14 cellular contexts compared by ENCODE assay signal in genomic region chr17:8791910-8792270, GRCh38. TPM values are rescaled to one million over a fixed set of nuclear protein-coding genes. Genes with fewer than 3 reads are reported as not detected.
DNase-seq lines count a peak whose midpoint lies in the region; ATAC-seq and TF ChIP-seq lines count a peak whose summit lies in the region.
"Had no signal": no experiment of that assay in that cellular context is flagged by ENCODE, and none has a peak within 500 bp of the region (broad histone marks: within the 10 kb centered on the region; RNA-seq: fewer than 3 reads in every experiment).

No MANE protein-coding gene starts in this region.

- no peaks in the 10 kb centered on the region for H4K20me1 ChIP-seq in PC-3 (ENCODE audit: low read length)

- TF ChIP-seq EP300 in esophagus muscularis mucosa (IDR thresholded peaks at IDR 0.05): no peak

- H3K27ac ChIP-seq in PC-3 (ENCODE audit: low read length) (no peak overlapping the region), esophagus muscularis mucosa (replicated peaks in 1 of 4) (no peak overlapping the region), substantia nigra (ENCODE audit: low read depth, low read length, poor library complexity, severe bottlenecking) (no peak overlapping the region)
- H3K27ac ChIP-seq: gastrocnemius medialis, right atrium auricular region had no signal

- no peaks in the 10 kb centered on the region for H3K79me2 ChIP-seq in PC-3 (ENCODE audit: low read length)

- peak; percentile 45 for DNase-seq in activated CD8-positive, alpha-beta T cell treated with anti-CD3 and anti-CD28 coated beads for 36 hours
- DNase-seq in activated CD8-positive, alpha-beta T cell treated with anti-CD3 and anti-CD28 coated beads, Interleukin-2, amount 10 ng/mL, durations not matched to agents 7 days and 5 days: no peak
- peak; percentile 38 for DNase-seq in PC-3
- peak; percentile 24 for DNase-seq in esophagus muscularis mucosa (ENCODE audit: extremely low spot score)
- DNase-seq in stimulated activated naive CD8-positive, alpha-beta T cell treated with anti-CD3 and anti-CD28 coated beads, Interleukin-15, Interleukin-2, amounts not matched to agents 100 U/mL and 50 U/mL, for 24 hours: no peak
- no peak for DNase-seq in activated CD4-positive, alpha-beta memory T cell treated with anti-CD3 and anti-CD28 coated beads, Interleukin-2, amount 10 ng/mL, durations not matched to agents 7 days and 5 days
- DNase-seq in substantia nigra (lab: John Stamatoyannopoulos, UW): no peak
- no peak for DNase-seq in left lobe of liver (ENCODE audit: low spot score)
- DNase-seq: anterior cingulate cortex, gastrocnemius medialis, NCI-H2081 had no signal

- no peak overlapping the region for H3K9ac ChIP-seq in PC-3 (ENCODE audit: low read length)

- no peak overlapping the region for H3K4me3 Mint-ChIP-seq in activated CD8-positive, alpha-beta T cell treated with anti-CD3 and anti-CD28 coated beads for 36 hours
- H3K4me3 Mint-ChIP-seq in activated CD8-positive, alpha-beta T cell treated with anti-CD3 and anti-CD28 coated beads, Interleukin-2, amount 10 ng/mL, durations not matched to agents 7 days and 5 days: no peak overlapping the region
- H3K4me3 Mint-ChIP-seq in activated CD4-positive, alpha-beta memory T cell treated with anti-CD3 and anti-CD28 coated beads, Interleukin-2, amount 10 ng/mL, durations not matched to agents 7 days and 5 days: no peak overlapping the region

- ATAC-seq in activated CD8-positive, alpha-beta T cell treated with anti-CD3 and anti-CD28 coated beads for 36 hours: peak; percentile 87
- no peak for ATAC-seq in activated CD8-positive, alpha-beta T cell treated with anti-CD3 and anti-CD28 coated beads, Interleukin-2, amount 10 ng/mL, durations not matched to agents 7 days and 5 days
- ATAC-seq in PC-3: no peak
- ATAC-seq in stimulated activated naive CD8-positive, alpha-beta T cell treated with anti-CD3 and anti-CD28 coated beads, Interleukin-15, Interleukin-2, amounts not matched to agents 100 U/mL and 50 U/mL, for 24 hours: peak; percentile 77
- ATAC-seq in left lobe of liver: no peak
- ATAC-seq: gastrocnemius medialis, Right ventricle myocardium inferior had no signal

- peaks cover 9% of the 10 kb centered on the region for H3K9me3 Mint-ChIP-seq in activated CD8-positive, alpha-beta T cell treated with anti-CD3 and anti-CD28 coated beads for 36 hours
- H3K9me3 Mint-ChIP-seq in activated CD8-positive, alpha-beta T cell treated with anti-CD3 and anti-CD28 coated beads, Interleukin-2, amount 10 ng/mL, durations not matched to agents 7 days and 5 days (ENCODE audit: insufficient read depth): peaks cover 3% of the 10 kb centered on the region
- peaks cover 3% of the 10 kb centered on the region for H3K9me3 Mint-ChIP-seq in activated CD4-positive, alpha-beta memory T cell treated with anti-CD3 and anti-CD28 coated beads, Interleukin-2, amount 10 ng/mL, durations not matched to agents 7 days and 5 days

- no peak overlapping the region for H3K4me3 ChIP-seq in PC-3 (ENCODE audit: low read length)
- no peak overlapping the region for H3K4me3 ChIP-seq in esophagus muscularis mucosa
- H3K4me3 ChIP-seq: gastrocnemius medialis, right atrium auricular region had no signal

- no peak for TF ChIP-seq POLR2A in esophagus muscularis mucosa (IDR thresholded peaks at IDR 0.05; ENCODE audit: low read depth)

- no peaks in the 10 kb centered on the region for H3K36me3 Mint-ChIP-seq in activated CD8-positive, alpha-beta T cell treated with anti-CD3 and anti-CD28 coated beads for 36 hours (ENCODE audit: low read depth)
- peaks cover 2% of the 10 kb centered on the region for H3K36me3 Mint-ChIP-seq in activated CD8-positive, alpha-beta T cell treated with anti-CD3 and anti-CD28 coated beads, Interleukin-2, amount 10 ng/mL, durations not matched to agents 7 days and 5 days (ENCODE audit: low read depth)
- no peaks in the 10 kb centered on the region for H3K36me3 Mint-ChIP-seq in activated CD4-positive, alpha-beta memory T cell treated with anti-CD3 and anti-CD28 coated beads, Interleukin-2, amount 10 ng/mL, durations not matched to agents 7 days and 5 days (ENCODE audit: low read depth)

- no peak overlapping the region for H3K4me2 ChIP-seq in PC-3 (ENCODE audit: low read length)

- no peaks in the 10 kb centered on the region for H3F3A ChIP-seq in PC-3 (ENCODE audit: low read length, unreplicated experiment)

- CTCF ChIA-PET in activated CD8-positive, alpha-beta T cell treated with anti-CD3 and anti-CD28 coated beads for 36 hours (lab: Charles Lee): no interaction called here
- CTCF ChIA-PET in activated CD8-positive, alpha-beta T cell treated with anti-CD3 and anti-CD28 coated beads, Interleukin-2, amount 10 ng/mL, durations not matched to agents 7 days and 5 days (lab: Charles Lee): no interaction called here
- CTCF ChIA-PET in PC-3 (lab: Charles Lee): no interaction called here
- CTCF ChIA-PET in activated CD4-positive, alpha-beta memory T cell treated with anti-CD3 and anti-CD28 coated beads, Interleukin-2, amount 10 ng/mL, durations not matched to agents 7 days and 5 days (lab: Charles Lee): interaction anchor here (1.2 kb wide), 1 partner anchor 204 kb away, joined by 3 read pairs; no protein-coding TSS in a partner anchor

- no peaks in the 10 kb centered on the region for H3K36me3 ChIP-seq in PC-3 (ENCODE audit: low read depth, low read length)
- no peaks in the 10 kb centered on the region for H3K36me3 ChIP-seq in esophagus muscularis mucosa
- H3K36me3 ChIP-seq: gastrocnemius medialis, right atrium auricular region had no signal

- H3K9me2 ChIP-seq in PC-3 (replicated peaks; ENCODE audit: low read length): no peaks in the 10 kb centered on the region

- no TSS peak for BruUV-seq in PC-3 (replicated peaks; lab: Mats Ljungman, UMichigan)

- no peaks in the 10 kb centered on the region for H3K4me1 Mint-ChIP-seq in activated CD8-positive, alpha-beta T cell treated with anti-CD3 and anti-CD28 coated beads for 36 hours (ENCODE audit: low read depth)
- peaks cover 12% of the 10 kb centered on the region for H3K4me1 Mint-ChIP-seq in activated CD8-positive, alpha-beta T cell treated with anti-CD3 and anti-CD28 coated beads, Interleukin-2, amount 10 ng/mL, durations not matched to agents 7 days and 5 days (ENCODE audit: low read depth)
- no peaks in the 10 kb centered on the region for H3K4me1 Mint-ChIP-seq in activated CD4-positive, alpha-beta memory T cell treated with anti-CD3 and anti-CD28 coated beads, Interleukin-2, amount 10 ng/mL, durations not matched to agents 7 days and 5 days

- 81% methylated on average over 2 of the region's 2 CpGs for WGBS in esophagus muscularis mucosa

- H3K27me3 ChIP-seq in PC-3 (ENCODE audit: low read length) (0 out of 2 replicates have a peak, but pooled peaks cover 14% of the 10 kb centered on the region), esophagus muscularis mucosa (no peaks in the 10 kb centered on the region)
- H3K27me3 ChIP-seq: right atrium auricular region had no signal

- H2AFZ ChIP-seq in PC-3 (ENCODE audit: low read length): no peak overlapping the region

- POLR2A ChIA-PET in activated CD8-positive, alpha-beta T cell treated with anti-CD3 and anti-CD28 coated beads for 36 hours (lab: Charles Lee): interaction anchor here (0.5 to 0.6 kb wide), 2 partner anchors 406 to 1072 kb away, joined by 3 read pairs; no protein-coding TSS in a partner anchor
- POLR2A ChIA-PET in activated CD8-positive, alpha-beta T cell treated with anti-CD3 and anti-CD28 coated beads, Interleukin-2, amount 10 ng/mL, durations not matched to agents 7 days and 5 days (lab: Charles Lee): no interaction called here
- POLR2A ChIA-PET in PC-3 (lab: Charles Lee; ENCODE audit: unreplicated experiment): no interaction called here
- POLR2A ChIA-PET in activated CD4-positive, alpha-beta memory T cell treated with anti-CD3 and anti-CD28 coated beads, Interleukin-2, amount 10 ng/mL, durations not matched to agents 7 days and 5 days (lab: Charles Lee): no interaction called here

- no peak for TF ChIP-seq CTCF in activated CD8-positive, alpha-beta T cell treated with anti-CD3 and anti-CD28 coated beads for 36 hours (IDR thresholded peaks at IDR 0.05)
- TF ChIP-seq CTCF in PC-3 (conservative IDR thresholded peaks at IDR 0.05; ENCODE audit: low read depth, low read length) (no peak), esophagus muscularis mucosa (IDR thresholded peaks at IDR 0.05) (no peak)

- intact Hi-C loops in activated CD8-positive, alpha-beta T cell treated with anti-CD3 and anti-CD28 coated beads for 36 hours (cut with micrococcal nuclease): no loop called here
- intact Hi-C loops in PC-3 (cut with micrococcal nuclease): no loop called here
- intact Hi-C loops in esophagus muscularis mucosa (cut with DNase I): no loop called here

- H3K27ac Mint-ChIP-seq in activated CD8-positive, alpha-beta T cell treated with anti-CD3 and anti-CD28 coated beads for 36 hours: no peak overlapping the region
- H3K27ac Mint-ChIP-seq in activated CD8-positive, alpha-beta T cell treated with anti-CD3 and anti-CD28 coated beads, Interleukin-2, amount 10 ng/mL, durations not matched to agents 7 days and 5 days: no peak overlapping the region
- H3K27ac Mint-ChIP-seq in activated CD4-positive, alpha-beta memory T cell treated with anti-CD3 and anti-CD28 coated beads, Interleukin-2, amount 10 ng/mL, durations not matched to agents 7 days and 5 days: no peak overlapping the region

- H3K9me3 ChIP-seq in PC-3 (ENCODE audit: low read length) (no peaks in the 10 kb centered on the region), esophagus muscularis mucosa (peaks cover 0 to 16% (median 12%) of the 10 kb centered on the region in 4 donors)
- H3K9me3 ChIP-seq: gastrocnemius medialis had no signal

- no peaks in the 10 kb centered on the region for H3K4me1 ChIP-seq in PC-3 (ENCODE audit: insufficient read depth, low read length)
- H3K4me1 ChIP-seq in esophagus muscularis mucosa: no peaks in the 10 kb centered on the region
- H3K4me1 ChIP-seq: gastrocnemius medialis, right atrium auricular region had no signal

- no peaks in the 10 kb centered on the region for H3K27me3 Mint-ChIP-seq in activated CD8-positive, alpha-beta T cell treated with anti-CD3 and anti-CD28 coated beads for 36 hours
- peaks cover 4% of the 10 kb centered on the region for H3K27me3 Mint-ChIP-seq in activated CD8-positive, alpha-beta T cell treated with anti-CD3 and anti-CD28 coated beads, Interleukin-2, amount 10 ng/mL, durations not matched to agents 7 days and 5 days (ENCODE audit: low read depth)
- peaks cover 15% of the 10 kb centered on the region for H3K27me3 Mint-ChIP-seq in activated CD4-positive, alpha-beta memory T cell treated with anti-CD3 and anti-CD28 coated beads, Interleukin-2, amount 10 ng/mL, durations not matched to agents 7 days and 5 days

RNA-seq across cellular contexts. Expression of gene MFSD6L, which starts 7.3 kb away (rescaled TPM):
- under 1 TPM; 0.20 to 0.22 TPM for total RNA-seq in activated CD8-positive, alpha-beta T cell treated with anti-CD3 and anti-CD28 coated beads for 36 hours
- total RNA-seq in activated CD8-positive, alpha-beta T cell treated with anti-CD3 and anti-CD28 coated beads, Interleukin-2, amount 10 ng/mL, durations not matched to agents 7 days and 5 days: 1 to 10 TPM; 1.4 to 1.5 TPM
- total RNA-seq in PC-3 (2014; rRNA removed): 0.07 TPM in 1 of 2 replicates, not detected in the other
- total RNA-seq in esophagus muscularis mucosa: under 1 TPM in 2 of 4 donors, not detected in 2; 0.17 to 0.33 TPM
- under 1 TPM in 1 of 2 experiments, not detected in 1; 0.13 TPM for total RNA-seq in activated CD4-positive, alpha-beta memory T cell treated with anti-CD3 and anti-CD28 coated beads, Interleukin-2, amount 10 ng/mL, durations not matched to agents 7 days and 5 days
- not detected for total RNA-seq in left lobe of liver
- total RNA-seq: gastrocnemius medialis, lung microvascular endothelial cell had no signal

RNA-seq across cellular contexts. Expression of gene SPDYE4, which starts 33.5 kb away (rescaled TPM):
- total RNA-seq in activated CD8-positive, alpha-beta T cell treated with anti-CD3 and anti-CD28 coated beads for 36 hours: not detected
- total RNA-seq in activated CD8-positive, alpha-beta T cell treated with anti-CD3 and anti-CD28 coated beads, Interleukin-2, amount 10 ng/mL, durations not matched to agents 7 days and 5 days: not detected
- total RNA-seq in PC-3 (2014; rRNA removed) (not detected in 2 replicates), esophagus muscularis mucosa (not detected), left lobe of liver (not detected)
- total RNA-seq in activated CD4-positive, alpha-beta memory T cell treated with anti-CD3 and anti-CD28 coated beads, Interleukin-2, amount 10 ng/mL, durations not matched to agents 7 days and 5 days: not detected
- total RNA-seq: gastrocnemius medialis, lung microvascular endothelial cell, right atrium auricular region, Right ventricle myocardium inferior had no signal

RNA-seq across cellular contexts. Expression of gene CCDC42, which starts 47.3 kb away (rescaled TPM):
- total RNA-seq in activated CD8-positive, alpha-beta T cell treated with anti-CD3 and anti-CD28 coated beads for 36 hours: under 1 TPM; 0.38 to 0.65 TPM
- under 1 TPM; 0.47 to 0.53 TPM for total RNA-seq in activated CD8-positive, alpha-beta T cell treated with anti-CD3 and anti-CD28 coated beads, Interleukin-2, amount 10 ng/mL, durations not matched to agents 7 days and 5 days
- total RNA-seq in PC-3 (2014; rRNA removed): not detected in 2 replicates
- not detected for total RNA-seq in esophagus muscularis mucosa
- total RNA-seq in activated CD4-positive, alpha-beta memory T cell treated with anti-CD3 and anti-CD28 coated beads, Interleukin-2, amount 10 ng/mL, durations not matched to agents 7 days and 5 days: under 1 TPM; 0.28 to 0.45 TPM
- total RNA-seq in left lobe of liver: not detected
- total RNA-seq: gastrocnemius medialis, lung microvascular endothelial cell, right atrium auricular region, Right ventricle myocardium inferior had no signal

Comparison
In these comparisons a context has a peak if more than half of its experiments do, and no peak if none do; other contexts are left out.
1. ATAC-seq: peak in activated CD8-positive, alpha-beta T cell treated with anti-CD3 and anti-CD28 coated beads for 36 hours (single experiment) and stimulated activated naive CD8-positive, alpha-beta T cell treated with anti-CD3 and anti-CD28 coated beads, Interleukin-15, Interleukin-2, amounts not matched to agents 100 U/mL and 50 U/mL, for 24 hours (single experiment); none in activated CD8-positive, alpha-beta T cell treated with anti-CD3 and anti-CD28 coated beads, Interleukin-2, amount 10 ng/mL, durations not matched to agents 7 days and 5 days (single experiment), PC-3 (single experiment) and left lobe of liver (single experiment).
2. DNase-seq: peak in activated CD8-positive, alpha-beta T cell treated with anti-CD3 and anti-CD28 coated beads for 36 hours (single experiment), PC-3 (single experiment) and esophagus muscularis mucosa (single experiment); none in activated CD8-positive, alpha-beta T cell treated with anti-CD3 and anti-CD28 coated beads, Interleukin-2, amount 10 ng/mL, durations not matched to agents 7 days and 5 days (single experiment), stimulated activated naive CD8-positive, alpha-beta T cell treated with anti-CD3 and anti-CD28 coated beads, Interleukin-15, Interleukin-2, amounts not matched to agents 100 U/mL and 50 U/mL, for 24 hours (single experiment), activated CD4-positive, alpha-beta memory T cell treated with anti-CD3 and anti-CD28 coated beads, Interleukin-2, amount 10 ng/mL, durations not matched to agents 7 days and 5 days (single experiment), substantia nigra (0 of 49) and left lobe of liver (single experiment).